In the genomic region with DNA sequence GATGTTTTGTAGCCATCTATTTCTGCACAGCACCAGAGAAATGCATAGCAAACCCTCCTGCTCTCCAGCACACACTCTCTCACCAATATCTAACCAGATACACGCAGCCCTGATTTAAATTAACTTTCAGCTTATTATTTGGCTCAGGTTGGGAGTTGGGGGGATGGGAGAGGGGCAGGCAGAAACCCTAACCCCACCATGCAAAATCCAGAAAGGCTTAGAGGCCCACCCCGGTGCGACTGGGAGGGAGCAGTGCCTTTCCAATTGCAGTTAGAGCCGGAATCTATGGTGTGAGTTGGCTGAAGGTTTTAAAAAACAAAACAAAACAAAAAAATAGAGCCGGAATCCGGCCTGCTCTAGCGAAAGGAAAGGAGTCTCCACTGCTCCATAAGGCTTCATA, we compare ENCODE assay signal across 10 cellular contexts. TPM values are rescaled to one million over a fixed set of nuclear protein-coding genes. Genes with fewer than 3 reads are reported as not detected.
A peak's percentile ranks its signal among the peaks of the same experiment; 100 is the strongest.
DNase-seq lines count a peak whose midpoint lies in the region; ATAC-seq and TF ChIP-seq lines count a peak whose summit lies in the region.
"Had no signal": no experiment of that assay in that cellular context is flagged by ENCODE, and none has a peak within 500 bp of the region (broad histone marks: within the 10 kb centered on the region; RNA-seq: fewer than 3 reads in every experiment).

No MANE protein-coding gene starts in this region.

- peaks cover 3 to 11% (median 9%) of the 10 kb centered on the region in 5 donors for H3K9me3 Mint-ChIP-seq in CD8-positive, alpha-beta memory T cell
- no peaks in the 10 kb centered on the region for H3K9me3 Mint-ChIP-seq in activated naive CD8-positive, alpha-beta T cell treated with anti-CD3 and anti-CD28 coated beads, Interleukin-2, amount 10 ng/mL, durations not matched to agents 7 days and 5 days

- TF ChIP-seq CTCF in HL-60 (IDR thresholded peaks at IDR 0.05; ENCODE audit: insufficient read depth, low read length): no peak

- peaks cover 69% of the 10 kb centered on the region for H3K27me3 ChIP-seq in CD8-positive, alpha-beta memory T cell (ENCODE audit: insufficient read depth, low read length, poor library complexity, severe bottlenecking)
- H3K27me3 ChIP-seq in HL-60 (ENCODE audit: insufficient read depth, poor library complexity, severe bottlenecking): no peaks in the 10 kb centered on the region

- no peak for ATAC-seq in activated naive CD8-positive, alpha-beta T cell treated with anti-CD3 and anti-CD28 coated beads, Interleukin-2, amount 10 ng/mL, durations not matched to agents 7 days and 5 days (ENCODE audit: low read depth)

- peaks cover 60 to 83% of the 10 kb centered on the region in 2 donors for H3K27me3 Mint-ChIP-seq in CD8-positive, alpha-beta memory T cell
- H3K27me3 Mint-ChIP-seq in activated naive CD8-positive, alpha-beta T cell treated with anti-CD3 and anti-CD28 coated beads, Interleukin-2, amount 10 ng/mL, durations not matched to agents 7 days and 5 days: peaks cover 81% of the 10 kb centered on the region

- peak overlapping the region; percentile 69 for H3K27ac ChIP-seq in CD8-positive, alpha-beta memory T cell (ENCODE audit: low read depth, low read length)
- H3K27ac ChIP-seq in HL-60 (replicated peaks): peak overlapping the region; percentile 96

- H3K36me3 Mint-ChIP-seq in CD8-positive, alpha-beta memory T cell: no peaks in the 10 kb centered on the region
- H3K36me3 Mint-ChIP-seq in activated naive CD8-positive, alpha-beta T cell treated with anti-CD3 and anti-CD28 coated beads, Interleukin-2, amount 10 ng/mL, durations not matched to agents 7 days and 5 days: peaks cover 1% of the 10 kb centered on the region

- peaks cover 27 to 37% (median 30%) of the 10 kb centered on the region in 3 donors for H3K4me1 Mint-ChIP-seq in CD8-positive, alpha-beta memory T cell
- peaks cover 36% of the 10 kb centered on the region for H3K4me1 Mint-ChIP-seq in activated naive CD8-positive, alpha-beta T cell treated with anti-CD3 and anti-CD28 coated beads, Interleukin-2, amount 10 ng/mL, durations not matched to agents 7 days and 5 days

- DNase-seq in CD8-positive, alpha-beta memory T cell: no peak
- DNase-seq in HL-60 (ENCODE audit: low read depth in 1 of 2, low spot score in 1 of 2) (no peak), left kidney (ENCODE audit: low read depth, low spot score) (peak; percentile 58), pons (ENCODE audit: low spot score) (no peak), hypothalamus (lab: John Stamatoyannopoulos, UW) (no peak), T-helper 1 cell (no peak)
- DNase-seq in activated naive CD8-positive, alpha-beta T cell treated with anti-CD3 and anti-CD28 coated beads, Interleukin-2, amount 10 ng/mL, durations not matched to agents 7 days and 5 days: no peak
- DNase-seq in activated effector memory CD4-positive, alpha-beta T cell treated with Interleukin-2 at 50 U/mL for 16 hours: no peak
- DNase-seq: activated CD4-positive, CD25-positive, alpha-beta regulatory T cell treated with anti-CD3 and anti-CD28 coated beads, Interleukin-2, amount 50 U/mL, for 72 hours; NCI-H187 treated with DMSO at 0.1 percent for 48 hours had no signal

- peak overlapping the region in 3 of 8 donors; percentile 21 to 65 (median 52) for H3K27ac Mint-ChIP-seq in CD8-positive, alpha-beta memory T cell
- H3K27ac Mint-ChIP-seq in activated naive CD8-positive, alpha-beta T cell treated with anti-CD3 and anti-CD28 coated beads, Interleukin-2, amount 10 ng/mL, durations not matched to agents 7 days and 5 days: no peak overlapping the region

- H3K4me3 ChIP-seq in CD8-positive, alpha-beta memory T cell (ENCODE audit: low read length): no peak overlapping the region
- peak overlapping the region; percentile 63; the same call in 1 of the 2 replicates for H3K4me3 ChIP-seq in HL-60 (replicated peaks; ENCODE audit: insufficient read depth, low read length)

- no peaks in the 10 kb centered on the region for H3K9me3 ChIP-seq in CD8-positive, alpha-beta memory T cell (ENCODE audit: low read length)

- POLR2A ChIA-PET in CD8-positive, alpha-beta memory T cell (lab: Charles Lee): no interaction called here
- POLR2A ChIA-PET in activated naive CD8-positive, alpha-beta T cell treated with anti-CD3 and anti-CD28 coated beads, Interleukin-2, amount 10 ng/mL, durations not matched to agents 7 days and 5 days (lab: Charles Lee): no interaction called here

- CTCF ChIA-PET in CD8-positive, alpha-beta memory T cell (lab: Charles Lee): interaction anchor here (2.1 kb wide), 1 partner anchor 194 kb away, joined by 8 read pairs; no protein-coding TSS in a partner anchor

- H3K4me3 Mint-ChIP-seq in CD8-positive, alpha-beta memory T cell: peak overlapping the region; percentile 9 to 72 (median 32)
- H3K4me3 Mint-ChIP-seq in activated naive CD8-positive, alpha-beta T cell treated with anti-CD3 and anti-CD28 coated beads, Interleukin-2, amount 10 ng/mL, durations not matched to agents 7 days and 5 days: peak overlapping the region; percentile 79

- H3K36me3 ChIP-seq in CD8-positive, alpha-beta memory T cell (ENCODE audit: insufficient read depth, low read length): no peaks in the 10 kb centered on the region

- H3K4me1 ChIP-seq in CD8-positive, alpha-beta memory T cell (ENCODE audit: insufficient read depth, low read length): peaks cover 43% of the 10 kb centered on the region

RNA-seq across cellular contexts. Expression of gene IGF2BP3, which starts 3.0 kb away (rescaled TPM):
- total RNA-seq in CD8-positive, alpha-beta memory T cell: under 1 TPM; 0.04 to 0.13 TPM
- 0.15 TPM for polyA plus RNA-seq in CD8-positive, alpha-beta memory T cell
- under 1 TPM; 0.37 to 0.94 TPM for total RNA-seq in activated naive CD8-positive, alpha-beta T cell treated with anti-CD3 and anti-CD28 coated beads, Interleukin-2, amount 10 ng/mL, durations not matched to agents 7 days and 5 days
